Comparison of ENCODE assay signal across 8 cellular contexts in genomic region chr5:65480306-65480865, GRCh38. TPM values are rescaled to one million over a fixed set of nuclear protein-coding genes. Genes with fewer than 3 reads are reported as not detected.
A peak's percentile ranks its signal among the peaks of the same experiment; 100 is the strongest.
DNase-seq lines count a peak whose midpoint lies in the region; ATAC-seq and TF ChIP-seq lines count a peak whose summit lies in the region.

No MANE protein-coding gene starts in this region.

- H3K4me3 Mint-ChIP-seq in activated T-cell treated with anti-CD3 and anti-CD28 coated beads, Interleukin-2, amount 50 U/mL, for 24 hours = no peak overlapping the region

- peaks cover 7% of the 10 kb centered on the region for H3K4me1 ChIP-seq in foreskin keratinocyte
- peaks cover 27% of the 10 kb centered on the region for H3K4me1 ChIP-seq in neuron (ENCODE audit: insufficient read depth, low read length)

- H3K27me3 Mint-ChIP-seq in activated T-cell treated with anti-CD3 and anti-CD28 coated beads, Interleukin-2, amount 50 U/mL, for 24 hours = no peaks in the 10 kb centered on the region

- no peaks in the 10 kb centered on the region for H3K9me3 Mint-ChIP-seq in activated T-cell treated with anti-CD3 and anti-CD28 coated beads, Interleukin-2, amount 50 U/mL, for 24 hours

- H2AFZ ChIP-seq in neuron (ENCODE audit: low read depth, low read length) = peak overlapping the region; percentile 96

- no peak overlapping the region for H3K27ac Mint-ChIP-seq in activated T-cell treated with anti-CD3 and anti-CD28 coated beads, Interleukin-2, amount 50 U/mL, for 24 hours

- peak; percentile 82 for DNase-seq in DMS 273 (lab: John Stamatoyannopoulos, UW; ENCODE audit: unreplicated experiment)
- peak; percentile 25 for DNase-seq in NCI-H345 treated with DMSO at 0.1 percent for 48 hours (lab: John Stamatoyannopoulos, UW; ENCODE audit: unreplicated experiment)
- DNase-seq in activated T-cell treated with anti-CD3 and anti-CD28 coated beads, Interleukin-2, amount 50 U/mL, for 24 hours = peak; percentile 44
- peak; percentile 46 to 60 for DNase-seq in foreskin keratinocyte
- DNase-seq in SIG-M5 (lab: John Stamatoyannopoulos, UW) = no peak
- no peak for DNase-seq in HPDE6-E6E7 (ENCODE audit: extremely low spot score)

- H3K27ac ChIP-seq in foreskin keratinocyte = peak overlapping the region; percentile 31

- peak overlapping the region; percentile 73 for H3K4me3 ChIP-seq in neuron (ENCODE audit: low read length)

- no peaks in the 10 kb centered on the region for H3K9me3 ChIP-seq in neuron (ENCODE audit: low read length)

- peak; percentile 26 for ATAC-seq in GM21786 (IDR thresholded peaks at IDR 0.05; ENCODE audit: unreplicated experiment)
- ATAC-seq in foreskin keratinocyte = peak; percentile 50

- no peak for TF ChIP-seq CTCF in foreskin keratinocyte (conservative IDR thresholded peaks at IDR 0.05)

- H3K27me3 ChIP-seq in foreskin keratinocyte (no peaks in the 10 kb centered on the region), neuron (ENCODE audit: insufficient read depth, low read length) (no peaks in the 10 kb centered on the region)

- H3K36me3 Mint-ChIP-seq in activated T-cell treated with anti-CD3 and anti-CD28 coated beads, Interleukin-2, amount 50 U/mL, for 24 hours (ENCODE audit: low read depth) = peaks cover 4% of the 10 kb centered on the region

- H3K36me3 ChIP-seq in neuron (ENCODE audit: insufficient read depth, low read length) = no peaks in the 10 kb centered on the region

- peaks cover 24% of the 10 kb centered on the region for H3K4me1 Mint-ChIP-seq in activated T-cell treated with anti-CD3 and anti-CD28 coated beads, Interleukin-2, amount 50 U/mL, for 24 hours (ENCODE audit: low read depth)

RNA-seq across cellular contexts. Expression of gene ADAMTS6, which starts 1.3 kb away (rescaled TPM):
- 19.6 and 23.2 TPM in 2 replicates for total RNA-seq in foreskin keratinocyte
- 3.1 and 3.2 TPM in 2 replicates for polyA plus RNA-seq in foreskin keratinocyte

Comparison
In these comparisons a context has a peak if more than half of its experiments do, and no peak if none do; other contexts are left out.
1. DNase-seq: peak in DMS 273 (single experiment), NCI-H345 treated with DMSO at 0.1 percent for 48 hours (single experiment), activated T-cell treated with anti-CD3 and anti-CD28 coated beads, Interleukin-2, amount 50 U/mL, for 24 hours (single experiment) and foreskin keratinocyte (2 of 2); none in SIG-M5 (single experiment) and HPDE6-E6E7 (single experiment).